In genomic region chr10:88281592-88282268, GRCh38 we compare ENCODE assay signal across 10 cellular contexts.
DNase-seq lines count a peak whose midpoint lies in the region; ATAC-seq and TF ChIP-seq lines count a peak whose summit lies in the region.
"Had no signal": no experiment of that assay in that cellular context is flagged by ENCODE, and none has a peak within 500 bp of the region (broad histone marks: within the 10 kb centered on the region; RNA-seq: fewer than 3 reads in every experiment).

No MANE protein-coding gene starts in this region.

- H3K4me3 ChIP-seq in ACC112 (ENCODE audit: low read depth, low read length) (peak overlapping the region; percentile 58), foreskin fibroblast (ENCODE audit: low read depth in 1 of 2, low read length in 2 of 2) (peak overlapping the region; percentile 30 to 40)

- no peak for TF ChIP-seq CTCF in foreskin fibroblast (IDR thresholded peaks at IDR 0.05; ENCODE audit: low read depth, low read length)

- no peaks in the 10 kb centered on the region for H3K79me2 ChIP-seq in ACC112 (ENCODE audit: control insufficient read depth, insufficient read depth, low read length, unreplicated experiment)

- DNase-seq in RPMI7951 (ENCODE audit: low read depth): peak; percentile 89
- peak; percentile 80 to 90 for DNase-seq in foreskin fibroblast
- DNase-seq in T-helper 1 cell: no peak
- no peak for DNase-seq in stimulated activated CD4-positive, alpha-beta T cell treated with anti-CD3 and anti-CD28 coated beads, Interleukin-15, amount 100 ng/mL, for 24 hours
- DNase-seq: activated effector memory CD4-positive, alpha-beta T cell treated with Interleukin-2 at 50 U/mL for 16 hours; Right ventricle myocardium superior had no signal

- peak overlapping the region; percentile 94 for H3K27ac ChIP-seq in ACC112 (ENCODE audit: low read depth, low read length)

- H3K4me1 ChIP-seq in ACC112 (ENCODE audit: control insufficient read depth, insufficient read depth, low read length, unreplicated experiment): peaks cover 24% of the 10 kb centered on the region

- no peaks in the 10 kb centered on the region for H3K27me3 ChIP-seq in ACC112 (ENCODE audit: insufficient read depth, low read length)

- no peaks in the 10 kb centered on the region for H3K36me3 ChIP-seq in ACC112 (ENCODE audit: insufficient read depth, low read length)

- H2AFZ ChIP-seq in ACC112 (ENCODE audit: low read length, unreplicated experiment): peak overlapping the region; percentile 91

- ATAC-seq in GM19452 (IDR thresholded peaks at IDR 0.05; ENCODE audit: unreplicated experiment): peak; percentile 55
- no peak for ATAC-seq in GM21723 (IDR thresholded peaks at IDR 0.05; ENCODE audit: unreplicated experiment)
- ATAC-seq in HG02885 (IDR thresholded peaks at IDR 0.05; ENCODE audit: poor library complexity, unreplicated experiment): no peak

Comparison
In these comparisons a context has a peak if more than half of its experiments do, and no peak if none do; other contexts are left out.
1. DNase-seq: peak in RPMI7951 (single experiment) and foreskin fibroblast (2 of 2); none in T-helper 1 cell (0 of 5) and stimulated activated CD4-positive, alpha-beta T cell treated with anti-CD3 and anti-CD28 coated beads, Interleukin-15, amount 100 ng/mL, for 24 hours (single experiment).